14 cellular contexts compared by ENCODE assay signal in the genomic region with DNA sequence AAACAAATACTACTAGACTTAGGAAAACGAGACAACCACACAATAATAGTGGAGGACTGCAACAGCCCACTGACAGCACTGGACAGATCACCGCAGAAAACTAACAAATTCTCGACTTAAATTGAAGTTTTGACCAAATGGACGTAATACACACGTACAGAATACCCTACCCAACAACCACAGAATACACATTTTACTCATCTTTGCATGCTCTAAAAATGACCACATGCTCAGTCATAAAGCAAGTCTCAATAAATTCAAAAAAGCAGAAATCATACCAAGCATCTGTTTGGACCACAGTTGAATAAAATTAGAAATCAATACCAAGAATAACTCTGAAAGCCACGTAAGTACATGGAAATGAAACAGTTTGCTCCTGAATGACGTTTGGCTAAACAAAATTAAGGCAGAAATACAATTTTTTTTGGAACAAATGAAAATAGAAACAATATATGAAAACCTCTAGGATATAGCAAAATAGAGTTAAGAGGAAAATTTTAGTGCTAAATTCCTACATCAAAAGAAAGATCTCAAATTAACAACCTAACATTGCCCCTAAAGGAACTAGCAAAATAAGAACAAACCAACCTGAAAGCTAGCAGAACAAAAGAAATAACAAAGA.
DNase-seq lines count a peak whose midpoint lies in the region; ATAC-seq and TF ChIP-seq lines count a peak whose summit lies in the region.
"Had no signal": no experiment of that assay in that cellular context is flagged by ENCODE, and none has a peak within 500 bp of the region (broad histone marks: within the 10 kb centered on the region; RNA-seq: fewer than 3 reads in every experiment).

No MANE protein-coding gene starts in this region.

- DNase-seq in NCI-H146 (lab: John Stamatoyannopoulos, UW), result no peak
- DNase-seq in SW 1271 (lab: John Stamatoyannopoulos, UW), result no peak
- DNase-seq in brain microvascular endothelial cell, result no peak
- no peak for DNase-seq in NCI-H526 (lab: John Stamatoyannopoulos, UW)
- DNase-seq: activated CD4-positive, alpha-beta T cell treated with anti-CD3 and anti-CD28 coated beads for 1 hour; activated naive CD4-positive, alpha-beta T cell treated with Interleukin-2 at 50 U/mL for 16 hours; CD4-positive, alpha-beta memory T cell; GF-D8; mucosa of descending colon; NCI-H774 had no signal

- peak; percentile 79 for ATAC-seq in GM18858 (IDR thresholded peaks at IDR 0.05; ENCODE audit: unreplicated experiment)
- peak; percentile 70 for ATAC-seq in GM21367 (IDR thresholded peaks at IDR 0.05; ENCODE audit: unreplicated experiment)
- ATAC-seq in HG03045 (IDR thresholded peaks at IDR 0.05; ENCODE audit: unreplicated experiment), result peak; percentile 59
- ATAC-seq: mucosa of descending colon had no signal

- TF ChIP-seq CTCF in VCaP (conservative IDR thresholded peaks at IDR 0.05) (no peak), brain microvascular endothelial cell (IDR thresholded peaks at IDR 0.05; ENCODE audit: low read depth, low read length, missing control alignments) (no peak)

- H3K4me3 ChIP-seq in brain microvascular endothelial cell (ENCODE audit: low read depth, low read length), result no peak overlapping the region
- H3K4me3 ChIP-seq: mucosa of descending colon had no signal

- in situ Hi-C loops in brain microvascular endothelial cell (cut with HindIII; ENCODE audit: low pct_ligation_motif_present, low sequenced_read_pairs), result no loop called here

- H3K27me3 ChIP-seq in brain microvascular endothelial cell (replicated peaks), result no peaks in the 10 kb centered on the region

- H3K27ac ChIP-seq in VCaP, result peak overlapping the region; percentile 50
- H3K27ac ChIP-seq in brain microvascular endothelial cell, result no peak overlapping the region

- H3K36me3 ChIP-seq in brain microvascular endothelial cell (replicated peaks), result no peaks in the 10 kb centered on the region
